8 cellular contexts compared by ENCODE assay signal in the genomic region with DNA sequence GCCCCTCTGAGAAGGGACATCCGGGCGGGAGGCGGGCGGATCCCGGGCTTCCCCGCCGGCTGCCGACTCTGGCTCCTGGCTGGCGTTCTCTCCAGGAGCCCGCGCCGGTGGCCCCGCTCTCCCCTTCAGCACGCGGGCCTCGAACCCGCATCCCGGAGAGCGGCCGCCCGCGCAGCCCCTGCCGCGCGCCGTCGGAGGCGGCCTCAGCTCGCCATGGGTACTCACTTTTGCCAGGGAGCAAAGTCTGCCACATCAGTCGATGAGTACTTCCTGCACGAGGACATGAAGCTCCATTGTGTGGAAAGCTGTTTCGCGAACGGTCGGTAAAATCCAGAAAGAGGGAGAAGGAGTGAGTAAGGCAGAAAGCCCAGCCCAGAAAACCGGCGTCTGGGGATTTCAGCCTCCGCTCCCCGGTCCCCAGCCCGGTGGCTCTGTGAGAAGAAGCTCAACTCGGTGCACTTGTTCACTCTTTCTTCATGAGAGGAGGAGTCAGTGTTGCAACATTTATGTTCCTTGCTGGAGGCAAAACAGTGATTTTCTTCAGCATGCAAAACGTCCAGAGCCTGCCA. TPM values are rescaled to one million over a fixed set of nuclear protein-coding genes. Genes with fewer than 3 reads are reported as not detected.
A peak's percentile ranks its signal among the peaks of the same experiment; 100 is the strongest.
DNase-seq lines count a peak whose midpoint lies in the region; ATAC-seq and TF ChIP-seq lines count a peak whose summit lies in the region.

PRLR (minus strand) TSS at position 445 of the 569 bp plus-strand sequence. CDS start 140,867 bp downstream, outside the sequence.

- no peaks in the 10 kb centered on the region for H3K79me2 ChIP-seq in MM.1S (ENCODE audit: low read length)

- H3K9ac ChIP-seq in MM.1S (ENCODE audit: low read length) = no peak within 1 kb of the TSS

- peak; percentile 25 for ATAC-seq in GM21390 (IDR thresholded peaks at IDR 0.05; ENCODE audit: unreplicated experiment)

- H3K4me3 ChIP-seq in Caco-2 (ENCODE audit: low read depth, low read length) (peak within 1 kb of the TSS; percentile 45), MM.1S (ENCODE audit: low read length) (peak within 1 kb of the TSS; percentile 56)

- BruUV-seq in Caco-2 (replicated peaks; lab: Mats Ljungman, UMichigan) = no TSS peak

- no peak within 1 kb of the TSS for H3K27ac ChIP-seq in MM.1S (ENCODE audit: low read length)

- H3K4me2 ChIP-seq in MM.1S (ENCODE audit: low read depth, low read length) = peak within 1 kb of the TSS; percentile 81

- no peak for TF ChIP-seq CTCF in Caco-2 (IDR thresholded peaks at IDR 0.05; ENCODE audit: insufficient read depth in 1 of 2, low read depth in 1 of 2, low read length in 1 of 2, severe bottlenecking in 1 of 2, unreplicated experiment in 1 of 2)
- TF ChIP-seq CTCF in MM.1S (IDR thresholded peaks at IDR 0.05; ENCODE audit: low read length) = no peak

- H3K9me3 Mint-ChIP-seq in Caco-2 (ENCODE audit: unreplicated experiment) = no peaks in the 10 kb centered on the region
- H3K9me3 Mint-ChIP-seq in stimulated activated naive CD8-positive, alpha-beta T cell treated with anti-CD3 and anti-CD28 coated beads, Interleukin-15, Interleukin-2, amounts not matched to agents 100 ng/mL and 50 ng/mL, for 24 hours = no peaks in the 10 kb centered on the region

- H3K4me1 Mint-ChIP-seq in Caco-2 (ENCODE audit: low read depth, unreplicated experiment) = peaks cover 19% of the 10 kb centered on the region
- peaks cover 9% of the 10 kb centered on the region for H3K4me1 Mint-ChIP-seq in stimulated activated naive CD8-positive, alpha-beta T cell treated with anti-CD3 and anti-CD28 coated beads, Interleukin-15, Interleukin-2, amounts not matched to agents 100 ng/mL and 50 ng/mL, for 24 hours (ENCODE audit: low read depth)

- peaks cover 5% of the 10 kb centered on the region for H3K27me3 Mint-ChIP-seq in Caco-2 (ENCODE audit: insufficient read depth, unreplicated experiment)
- H3K27me3 Mint-ChIP-seq in stimulated activated naive CD8-positive, alpha-beta T cell treated with anti-CD3 and anti-CD28 coated beads, Interleukin-15, Interleukin-2, amounts not matched to agents 100 ng/mL and 50 ng/mL, for 24 hours = peaks cover 73% of the 10 kb centered on the region

- no peaks in the 10 kb centered on the region for H3K27me3 ChIP-seq in Caco-2 (replicated peaks; ENCODE audit: control insufficient read depth, insufficient read depth, low read length)
- H3K27me3 ChIP-seq in MM.1S (replicated peaks; ENCODE audit: insufficient read depth, low read length) = peaks cover 13% of the 10 kb centered on the region; the same call in 1 of the 2 replicates

- H3K4me1 ChIP-seq in Caco-2 (peaks cover 2% of the 10 kb centered on the region; the same call in 1 of the 2 replicates), MM.1S (ENCODE audit: low read length) (no peaks in the 10 kb centered on the region)

- CTCF ChIA-PET in Caco-2 (lab: Charles Lee) = interaction anchor here (0.7 to 0.8 kb wide), 2 partner anchors 19 to 369 kb away, joined by 3 to 4 read pairs; no protein-coding TSS in a partner anchor

- peak within 1 kb of the TSS; percentile 76 for H3K4me3 Mint-ChIP-seq in Caco-2 (ENCODE audit: unreplicated experiment)
- H3K4me3 Mint-ChIP-seq in stimulated activated naive CD8-positive, alpha-beta T cell treated with anti-CD3 and anti-CD28 coated beads, Interleukin-15, Interleukin-2, amounts not matched to agents 100 ng/mL and 50 ng/mL, for 24 hours = peak within 1 kb of the TSS; percentile 70

- no peaks in the 10 kb centered on the region for H3K9me2 ChIP-seq in MM.1S (replicated peaks; ENCODE audit: insufficient read depth, low read length)

- no peaks in the 10 kb centered on the region for H4K20me1 ChIP-seq in MM.1S (ENCODE audit: insufficient read depth, low read length)

- H3K36me3 ChIP-seq in Caco-2 (ENCODE audit: control insufficient read depth, insufficient read depth, low read length) (no peaks in the 10 kb centered on the region), MM.1S (replicated peaks; ENCODE audit: insufficient read depth, low read length) (no peaks in the 10 kb centered on the region)

- H3F3A ChIP-seq in MM.1S (ENCODE audit: insufficient read depth, low read length) = no peaks in the 10 kb centered on the region

- peak within 1 kb of the TSS; percentile 77 for H3K27ac Mint-ChIP-seq in Caco-2 (ENCODE audit: unreplicated experiment)
- no peak within 1 kb of the TSS for H3K27ac Mint-ChIP-seq in stimulated activated naive CD8-positive, alpha-beta T cell treated with anti-CD3 and anti-CD28 coated beads, Interleukin-15, Interleukin-2, amounts not matched to agents 100 ng/mL and 50 ng/mL, for 24 hours

- intact Hi-C loops in Caco-2 (cut with micrococcal nuclease; ENCODE audit: unreplicated experiment) = no loop called here

- H3K9me3 ChIP-seq in Caco-2 (no peaks in the 10 kb centered on the region), MM.1S (replicated peaks; ENCODE audit: insufficient read depth, low read length) (no peaks in the 10 kb centered on the region)

- H2AFZ ChIP-seq in MM.1S (ENCODE audit: low read length) = peak within 1 kb of the TSS; percentile 50

- in situ Hi-C loops in T47D (cut with HindIII; ENCODE audit: low pct_unique_long_range_greater_than_20kb, low sequenced_read_pairs) = no loop called here

- POLR2A ChIA-PET in Caco-2 (lab: Charles Lee) = no interaction called here

- DNase-seq in Caco-2 = peak; percentile 49 to 53
- no peak for DNase-seq in MM.1S
- peak; percentile 59 to 97 for DNase-seq in T47D (ENCODE audit: low read depth in 1 of 2, low spot score in 1 of 2)
- DNase-seq in kidney glomerular epithelial cell (lab: John Stamatoyannopoulos, UW) = peak; percentile 17
- no peak for DNase-seq in effector CD8-positive, alpha-beta T cell (lab: John Stamatoyannopoulos, UW)
- DNase-seq in NCI-H2171 (lab: John Stamatoyannopoulos, UW) = no peak

- H3K36me3 Mint-ChIP-seq in Caco-2 (ENCODE audit: insufficient read depth, unreplicated experiment) = peaks cover 10% of the 10 kb centered on the region
- no peaks in the 10 kb centered on the region for H3K36me3 Mint-ChIP-seq in stimulated activated naive CD8-positive, alpha-beta T cell treated with anti-CD3 and anti-CD28 coated beads, Interleukin-15, Interleukin-2, amounts not matched to agents 100 ng/mL and 50 ng/mL, for 24 hours (ENCODE audit: low read depth)

RNA-seq across cellular contexts. Expression of gene PRLR, which starts in this region (rescaled TPM):
- 1.6 and 2.3 TPM in 2 replicates for total RNA-seq in Caco-2 (2022)

Comparison
In these comparisons a context has a peak if more than half of its experiments do, and no peak if none do; other contexts are left out.
1. DNase-seq: peak in Caco-2 (2 of 2), T47D (2 of 2) and kidney glomerular epithelial cell (single experiment); none in MM.1S (single experiment), effector CD8-positive, alpha-beta T cell (single experiment) and NCI-H2171 (single experiment).